Comparison of ENCODE assay signal across 1 cellular context in genomic region chr19:48391100-48392005, GRCh38.
TF ChIP-seq lines count a peak whose summit lies in the region.

TSS of gene KDELR1 (minus strand) at chr19:48391551. CDS start at chr19:48391358, 193 bp downstream.

TF ChIP-seq in PFSK-1, 5 proteins besides CTCF, POLR2A, EP300 and RAD21 (continued from another document):
- TF ChIP-seq SIN3A (IDR thresholded peaks at IDR 0.05; ENCODE audit: borderline replicate concordance, insufficient read depth, low read length) (no peak), POLR2AphosphoS5 (IDR thresholded peaks at IDR 0.05; ENCODE audit: low read depth, low read length) (peak; percentile 74), FOXP2 (optimal IDR thresholded peaks at IDR 0.05; ENCODE audit: borderline replicate concordance, extremely low read depth, extremely low read length, insufficient read depth) (no peak), TAF1 (IDR thresholded peaks at IDR 0.05; ENCODE audit: borderline replicate concordance, insufficient read depth, low read length) (peak; percentile 77; the same call in 1 of the 2 replicates)
